Comparison of ENCODE assay signal across 4 cellular contexts in the genomic region with DNA sequence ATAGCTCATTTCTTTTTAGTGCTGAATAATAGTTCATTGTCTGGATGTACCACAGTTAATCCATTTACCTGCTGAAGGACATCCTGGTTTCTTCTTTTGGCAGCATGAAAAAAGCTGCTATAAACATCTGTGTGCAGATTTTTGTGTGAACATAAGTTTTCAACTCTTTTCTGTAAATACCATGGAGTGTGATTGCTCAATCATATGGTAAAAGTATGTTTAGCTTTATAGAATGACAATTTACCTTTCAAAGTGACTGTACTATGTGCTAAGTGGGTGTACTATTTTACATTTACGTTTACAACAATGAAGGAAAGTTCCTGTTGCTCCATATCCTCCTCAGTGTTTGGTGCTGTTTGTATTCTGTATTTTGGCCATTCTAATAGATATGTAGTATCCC.
"Had no signal": no experiment of that assay in that cellular context is flagged by ENCODE, and none has a peak within 500 bp of the region (broad histone marks: within the 10 kb centered on the region; RNA-seq: fewer than 3 reads in every experiment).

No MANE protein-coding gene starts in this region.

- H2AFZ ChIP-seq: GM23338 had no signal

- DNase-seq: H7, HCEC 1CT, KG1 had no signal

- H3K4me2 ChIP-seq: GM23338 had no signal

- ATAC-seq: GM23338 had no signal

- H3K4me3 ChIP-seq: GM23338 had no signal
